ENCODE assay signal across 17 cellular contexts in the genomic region with DNA sequence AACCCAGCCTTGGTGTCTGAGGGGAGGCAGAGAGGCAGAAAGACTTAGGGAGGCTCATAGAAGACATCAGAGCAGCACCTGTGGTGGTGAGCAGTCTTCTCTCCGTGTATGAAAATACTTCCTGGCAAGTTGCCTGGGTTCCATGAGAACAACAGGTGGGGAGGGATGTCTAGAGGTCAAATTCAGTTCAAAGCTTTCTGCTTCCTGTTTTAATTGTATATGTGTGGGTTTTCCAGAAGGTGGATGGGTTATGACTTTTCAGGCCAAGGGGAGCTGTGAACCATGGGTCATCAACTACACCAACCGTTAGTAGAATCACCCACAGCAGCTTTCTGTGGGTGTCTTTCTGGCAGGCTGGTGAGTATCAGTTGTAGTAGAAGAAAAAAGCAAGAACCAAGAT. TPM values are rescaled to one million over a fixed set of nuclear protein-coding genes. Genes with fewer than 3 reads are reported as not detected.
A peak's percentile ranks its signal among the peaks of the same experiment; 100 is the strongest.
DNase-seq lines count a peak whose midpoint lies in the region; ATAC-seq and TF ChIP-seq lines count a peak whose summit lies in the region.
"Had no signal": no experiment of that assay in that cellular context is flagged by ENCODE, and none has a peak within 500 bp of the region (broad histone marks: within the 10 kb centered on the region; RNA-seq: fewer than 3 reads in every experiment).

No MANE protein-coding gene starts in this region.

- H3K27ac Mint-ChIP-seq in MCF 10A (ENCODE audit: low read depth, unreplicated experiment) = no peak overlapping the region
- no peak overlapping the region for H3K27ac Mint-ChIP-seq in nephron progenitor cell
- H3K27ac Mint-ChIP-seq: activated CD4-positive, alpha-beta T cell treated with anti-CD3 and anti-CD28 coated beads, Interleukin-2, amount 10 ng/mL, durations not matched to agents 24 days and 14 days; activated naive CD4-positive, alpha-beta T cell treated with anti-CD3 and anti-CD28 coated beads, Interleukin-2, amount 50 U/mL, for 24 hours had no signal

- H3K36me3 ChIP-seq in mammary epithelial cell (ENCODE audit: insufficient read depth, low read length) = no peaks in the 10 kb centered on the region

- H3K27me3 Mint-ChIP-seq in MCF 10A (ENCODE audit: insufficient read depth, unreplicated experiment) (peaks cover 35% of the 10 kb centered on the region), nephron progenitor cell (ENCODE audit: low read depth, poor library complexity) (peaks cover 6% of the 10 kb centered on the region)
- H3K27me3 Mint-ChIP-seq: activated CD4-positive, alpha-beta T cell treated with anti-CD3 and anti-CD28 coated beads, Interleukin-2, amount 10 ng/mL, durations not matched to agents 24 days and 14 days had no signal

- POLR2A ChIA-PET in MCF 10A (lab: Yijun Ruan, JAX) = no interaction called here

- dilution Hi-C loops in mammary epithelial cell (cut with HindIII; ENCODE audit: low sequenced_read_pairs) = loop anchor here (25.0 kb wide), 1 partner anchor 156 kb away; no protein-coding TSS in a partner anchor

- no peak overlapping the region for H3K4me3 ChIP-seq in mammary epithelial cell (replicated peaks in 1 of 3; ENCODE audit: insufficient read depth in 1 of 3, low read depth in 2 of 3, low read length in 3 of 3)

- 4% methylated on average over 2 of the region's 2 CpGs for WGBS in mammary epithelial cell (ENCODE audit: low coverage, missing lambda C conversion rate)

- H4K20me1 ChIP-seq in mammary epithelial cell (ENCODE audit: insufficient read depth, low read length) = no peaks in the 10 kb centered on the region

- H3K9me3 Mint-ChIP-seq in MCF 10A (ENCODE audit: unreplicated experiment) (no peaks in the 10 kb centered on the region), nephron progenitor cell (no peaks in the 10 kb centered on the region)
- H3K9me3 Mint-ChIP-seq: activated CD4-positive, alpha-beta T cell treated with anti-CD3 and anti-CD28 coated beads, Interleukin-2, amount 10 ng/mL, durations not matched to agents 24 days and 14 days; activated naive CD4-positive, alpha-beta T cell treated with anti-CD3 and anti-CD28 coated beads, Interleukin-2, amount 50 U/mL, for 24 hours had no signal

- no peaks in the 10 kb centered on the region for H3K79me2 ChIP-seq in mammary epithelial cell (ENCODE audit: insufficient read depth, low read length)

- no peaks in the 10 kb centered on the region for H3K4me1 ChIP-seq in mammary epithelial cell (ENCODE audit: insufficient read depth, low read length)

- BruUV-seq in MCF 10A (replicated peaks; lab: Mats Ljungman, UMichigan) (no TSS peak), mammary epithelial cell (replicated peaks; lab: Mats Ljungman, UMichigan) (no TSS peak)

- TF ChIP-seq CTCF in MCF 10A (IDR thresholded peaks at IDR 0.05; ENCODE audit: unreplicated experiment) (no peak), mammary epithelial cell (conservative IDR thresholded peaks at IDR 0.05 in 1 of 2, IDR thresholded peaks at IDR 0.05 in 1 of 2; ENCODE audit: extremely low read depth in 1 of 2, insufficient read depth in 1 of 2, low read depth in 1 of 2, low read length in 2 of 2) (no peak), nephron progenitor cell (IDR thresholded peaks at IDR 0.05) (no peak)

- no peaks in the 10 kb centered on the region for H3K36me3 Mint-ChIP-seq in MCF 10A (ENCODE audit: insufficient read depth, unreplicated experiment)
- no peaks in the 10 kb centered on the region for H3K36me3 Mint-ChIP-seq in nephron progenitor cell (ENCODE audit: low read depth)
- H3K36me3 Mint-ChIP-seq: activated naive CD4-positive, alpha-beta T cell treated with anti-CD3 and anti-CD28 coated beads, Interleukin-2, amount 50 U/mL, for 24 hours had no signal

- H3K4me2 ChIP-seq in mammary epithelial cell (ENCODE audit: insufficient read depth, low read depth, low read length) = no peak overlapping the region

- in situ Hi-C loops in mammary epithelial cell (cut with MboI; ENCODE audit: low sequenced_read_pairs in 2 of 2) = no loop called here

- no peak overlapping the region for H2AFZ ChIP-seq in mammary epithelial cell (ENCODE audit: low read depth, low read length)

- H3K4me3 Mint-ChIP-seq in MCF 10A (ENCODE audit: unreplicated experiment) (no peak overlapping the region), nephron progenitor cell (no peak overlapping the region)
- H3K4me3 Mint-ChIP-seq: activated CD4-positive, alpha-beta T cell treated with anti-CD3 and anti-CD28 coated beads, Interleukin-2, amount 10 ng/mL, durations not matched to agents 24 days and 14 days; activated naive CD4-positive, alpha-beta T cell treated with anti-CD3 and anti-CD28 coated beads, Interleukin-2, amount 50 U/mL, for 24 hours had no signal

- H3K27ac ChIP-seq in mammary epithelial cell (ENCODE audit: insufficient read depth, low read depth, low read length) = no peak overlapping the region

- ATAC-seq in HG02763 (IDR thresholded peaks at IDR 0.05; ENCODE audit: unreplicated experiment) = peak; percentile 65
- ATAC-seq in HG03575 (IDR thresholded peaks at IDR 0.05; ENCODE audit: extremely low read depth, insufficient number of reproducible peaks, low FRiP score, unreplicated experiment) = peak; percentile 38

- peaks cover 2% of the 10 kb centered on the region for H3K27me3 ChIP-seq in mammary epithelial cell (ENCODE audit: insufficient read depth, low read length)

- DNase-seq in MCF 10A (ENCODE audit: unreplicated experiment) = peak; percentile 15
- no peak for DNase-seq in mammary epithelial cell
- no peak for DNase-seq in LoVo (ENCODE audit: low spot score)
- DNase-seq in iPS-NIHi7 (ENCODE audit: extremely low spot score) = no peak
- no peak for DNase-seq in activated effector memory CD4-positive, alpha-beta T cell treated with Interleukin-2 at 50 U/mL for 16 hours
- no peak for DNase-seq in nephron progenitor cell
- DNase-seq: activated CD4-positive, alpha-beta T cell treated with anti-CD3 and anti-CD28 coated beads, Interleukin-2, amount 10 ng/mL, durations not matched to agents 24 days and 14 days; cortex of kidney; GOT3; Right ventricle myocardium superior; stimulated activated CD4-positive, alpha-beta T cell treated with anti-CD3 and anti-CD28 coated beads, Interleukin-1b, Interleukin-23, amount 100 ng/mL, for 48 hours had no signal

- no peaks in the 10 kb centered on the region for H3K9me3 ChIP-seq in mammary epithelial cell (replicated peaks; ENCODE audit: insufficient read depth, low read length)

- H3K4me1 Mint-ChIP-seq in MCF 10A (ENCODE audit: insufficient read depth, unreplicated experiment) (no peaks in the 10 kb centered on the region), nephron progenitor cell (no peaks in the 10 kb centered on the region)
- H3K4me1 Mint-ChIP-seq: activated CD4-positive, alpha-beta T cell treated with anti-CD3 and anti-CD28 coated beads, Interleukin-2, amount 10 ng/mL, durations not matched to agents 24 days and 14 days; activated naive CD4-positive, alpha-beta T cell treated with anti-CD3 and anti-CD28 coated beads, Interleukin-2, amount 50 U/mL, for 24 hours had no signal

- no peak overlapping the region for H3K9ac ChIP-seq in mammary epithelial cell (ENCODE audit: insufficient read depth, low read length)

- CTCF ChIA-PET in MCF 10A (lab: Yijun Ruan, JAX) = no interaction called here
- CTCF ChIA-PET in mammary epithelial cell (lab: Charles Lee; ENCODE audit: low non-redundant PET) = no interaction called here

- intact Hi-C loops in MCF 10A (cut with micrococcal nuclease) (no loop called here), mammary epithelial cell (cut with micrococcal nuclease) (no loop called here)

RNA-seq across cellular contexts. Expression of a gene that starts 4.1 kb away (rescaled TPM):
- total RNA-seq in MCF 10A (2022) = not detected in 2 replicates
- total RNA-seq in mammary epithelial cell = not detected
- polyA plus RNA-seq in mammary epithelial cell = not detected
- not detected for polyA minus RNA-seq in mammary epithelial cell
- total RNA-seq: activated CD4-positive, alpha-beta T cell treated with anti-CD3 and anti-CD28 coated beads, Interleukin-2, amount 10 ng/mL, durations not matched to agents 24 days and 14 days; fibroblast of villous mesenchyme; osteocyte; Right ventricle myocardium superior; subcutaneous adipose tissue had no signal

RNA-seq across cellular contexts. Expression of a gene that starts 38.9 kb away (rescaled TPM):
- total RNA-seq in MCF 10A (2022) (not detected in 2 replicates), mammary epithelial cell (not detected)
- not detected for polyA plus RNA-seq in mammary epithelial cell
- not detected for polyA minus RNA-seq in mammary epithelial cell
- total RNA-seq: activated CD4-positive, alpha-beta T cell treated with anti-CD3 and anti-CD28 coated beads, Interleukin-2, amount 10 ng/mL, durations not matched to agents 24 days and 14 days; fibroblast of villous mesenchyme; osteocyte; Right ventricle myocardium superior had no signal
